1 cellular context compared by ENCODE assay signal in the genomic region with DNA sequence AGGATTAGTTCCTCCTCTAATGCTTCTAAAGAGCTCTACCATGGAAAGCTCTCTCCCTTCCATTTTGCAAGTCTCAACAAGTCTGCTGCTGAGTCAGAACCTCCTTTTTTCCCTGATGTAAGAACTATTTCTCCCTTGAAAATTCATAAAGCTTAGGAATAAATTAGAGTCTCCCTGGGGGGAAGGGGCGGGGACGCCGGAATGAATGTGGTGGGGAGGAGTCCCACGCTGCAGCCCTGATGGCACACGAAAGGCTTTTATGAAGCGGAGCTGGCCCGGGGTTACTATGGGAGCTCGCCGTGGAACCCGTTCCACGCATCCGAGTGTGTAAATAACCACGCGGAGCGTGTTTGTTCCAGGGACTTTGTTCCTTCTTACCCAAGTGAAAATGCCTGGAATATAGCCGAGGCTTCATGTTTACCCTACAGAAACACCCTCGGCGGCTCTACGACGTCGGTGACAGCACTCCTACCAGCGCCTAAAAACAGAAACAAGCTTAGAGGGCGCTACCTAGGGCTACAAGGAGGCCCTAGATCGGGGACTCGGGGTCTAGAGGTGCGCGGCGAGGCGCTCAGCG.
TF ChIP-seq lines count a peak whose summit lies in the region.

No MANE protein-coding gene starts in this region.

TF ChIP-seq in GM12878, 131 proteins besides CTCF, POLR2A, EP300 and RAD21 (continued from another document):
- TF ChIP-seq, protein P1, sequence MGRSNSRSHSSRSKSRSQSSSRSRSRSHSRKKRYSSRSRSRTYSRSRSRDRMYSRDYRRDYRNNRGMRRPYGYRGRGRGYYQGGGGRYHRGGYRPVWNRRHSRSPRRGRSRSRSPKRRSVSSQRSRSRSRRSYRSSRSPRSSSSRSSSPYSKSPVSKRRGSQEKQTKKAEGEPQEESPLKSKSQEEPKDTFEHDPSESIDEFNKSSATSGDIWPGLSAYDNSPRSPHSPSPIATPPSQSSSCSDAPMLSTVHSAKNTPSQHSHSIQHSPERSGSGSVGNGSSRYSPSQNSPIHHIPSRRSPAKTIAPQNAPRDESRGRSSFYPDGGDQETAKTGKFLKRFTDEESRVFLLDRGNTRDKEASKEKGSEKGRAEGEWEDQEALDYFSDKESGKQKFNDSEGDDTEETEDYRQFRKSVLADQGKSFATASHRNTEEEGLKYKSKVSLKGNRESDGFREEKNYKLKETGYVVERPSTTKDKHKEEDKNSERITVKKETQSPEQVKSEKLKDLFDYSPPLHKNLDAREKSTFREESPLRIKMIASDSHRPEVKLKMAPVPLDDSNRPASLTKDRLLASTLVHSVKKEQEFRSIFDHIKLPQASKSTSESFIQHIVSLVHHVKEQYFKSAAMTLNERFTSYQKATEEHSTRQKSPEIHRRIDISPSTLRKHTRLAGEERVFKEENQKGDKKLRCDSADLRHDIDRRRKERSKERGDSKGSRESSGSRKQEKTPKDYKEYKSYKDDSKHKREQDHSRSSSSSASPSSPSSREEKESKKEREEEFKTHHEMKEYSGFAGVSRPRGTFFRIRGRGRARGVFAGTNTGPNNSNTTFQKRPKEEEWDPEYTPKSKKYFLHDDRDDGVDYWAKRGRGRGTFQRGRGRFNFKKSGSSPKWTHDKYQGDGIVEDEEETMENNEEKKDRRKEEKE (IDR thresholded peaks at IDR 0.05): no peak
- TF ChIP-seq TARDBP (IDR thresholded peaks at IDR 0.05; ENCODE audit: borderline replicate concordance) (no peak), HCFC1 (IDR thresholded peaks at IDR 0.05; ENCODE audit: low read length) (0 out of 2 replicates have a peak, but pooled peaks have one; percentile 9), NFIC (IDR thresholded peaks at IDR 0.05; ENCODE audit: low read depth, low read length) (0 out of 2 replicates have a peak, but pooled peaks have one; percentile 3), IRF4 (IDR thresholded peaks at IDR 0.05; ENCODE audit: low read depth, low read length) (no peak), RB1 (IDR thresholded peaks at IDR 0.05; ENCODE audit: borderline replicate concordance) (no peak), MEF2B (IDR thresholded peaks at IDR 0.05; ENCODE audit: partially characterized antibody, poor library complexity, severe bottlenecking) (peak; percentile 60), POU2F2 (IDR thresholded peaks at IDR 0.05; ENCODE audit: borderline replicate concordance, low read depth, low read length) (0 out of 3 replicates have a peak, but pooled peaks have one; percentile 6), ESRRA (IDR thresholded peaks at IDR 0.05; ENCODE audit: low read length) (no peak), IKZF2 (IDR thresholded peaks at IDR 0.05) (peak; percentile 77 to 78), ZNF622 (IDR thresholded peaks at IDR 0.05) (no peak), IKZF1 (conservative IDR thresholded peaks at IDR 0.05) (peak; percentile 28; the same call in 1 of the 2 replicates), KLF5 (IDR thresholded peaks at IDR 0.05; ENCODE audit: partially characterized antibody) (no peak)
- TF ChIP-seq, protein P2, sequence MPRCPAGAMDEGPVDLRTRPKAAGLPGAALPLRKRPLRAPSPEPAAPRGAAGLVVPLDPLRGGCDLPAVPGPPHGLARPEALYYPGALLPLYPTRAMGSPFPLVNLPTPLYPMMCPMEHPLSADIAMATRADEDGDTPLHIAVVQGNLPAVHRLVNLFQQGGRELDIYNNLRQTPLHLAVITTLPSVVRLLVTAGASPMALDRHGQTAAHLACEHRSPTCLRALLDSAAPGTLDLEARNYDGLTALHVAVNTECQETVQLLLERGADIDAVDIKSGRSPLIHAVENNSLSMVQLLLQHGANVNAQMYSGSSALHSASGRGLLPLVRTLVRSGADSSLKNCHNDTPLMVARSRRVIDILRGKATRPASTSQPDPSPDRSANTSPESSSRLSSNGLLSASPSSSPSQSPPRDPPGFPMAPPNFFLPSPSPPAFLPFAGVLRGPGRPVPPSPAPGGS (IDR thresholded peaks at IDR 0.05; ENCODE audit: borderline replicate concordance, insufficient read depth, low read depth, low read length, poor library complexity, severe bottlenecking): peak; percentile 15
- TF ChIP-seq, protein P3, sequence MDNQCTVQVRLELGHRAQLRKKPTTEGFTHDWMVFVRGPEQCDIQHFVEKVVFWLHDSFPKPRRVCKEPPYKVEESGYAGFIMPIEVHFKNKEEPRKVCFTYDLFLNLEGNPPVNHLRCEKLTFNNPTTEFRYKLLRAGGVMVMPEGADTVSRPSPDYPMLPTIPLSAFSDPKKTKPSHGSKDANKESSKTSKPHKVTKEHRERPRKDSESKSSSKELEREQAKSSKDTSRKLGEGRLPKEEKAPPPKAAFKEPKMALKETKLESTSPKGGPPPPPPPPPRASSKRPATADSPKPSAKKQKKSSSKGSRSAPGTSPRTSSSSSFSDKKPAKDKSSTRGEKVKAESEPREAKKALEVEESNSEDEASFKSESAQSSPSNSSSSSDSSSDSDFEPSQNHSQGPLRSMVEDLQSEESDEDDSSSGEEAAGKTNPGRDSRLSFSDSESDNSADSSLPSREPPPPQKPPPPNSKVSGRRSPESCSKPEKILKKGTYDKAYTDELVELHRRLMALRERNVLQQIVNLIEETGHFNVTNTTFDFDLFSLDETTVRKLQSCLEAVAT (IDR thresholded peaks at IDR 0.05): 0 out of 2 replicates have a peak, but pooled peaks have one; percentile 22
- TF ChIP-seq, protein P4, sequence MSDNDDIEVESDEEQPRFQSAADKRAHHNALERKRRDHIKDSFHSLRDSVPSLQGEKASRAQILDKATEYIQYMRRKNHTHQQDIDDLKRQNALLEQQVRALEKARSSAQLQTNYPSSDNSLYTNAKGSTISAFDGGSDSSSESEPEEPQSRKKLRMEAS (IDR thresholded peaks at IDR 0.05; ENCODE audit: low read depth, low read length): 0 out of 2 replicates have a peak, but pooled peaks have one; percentile 18
- TF ChIP-seq, protein P5, sequence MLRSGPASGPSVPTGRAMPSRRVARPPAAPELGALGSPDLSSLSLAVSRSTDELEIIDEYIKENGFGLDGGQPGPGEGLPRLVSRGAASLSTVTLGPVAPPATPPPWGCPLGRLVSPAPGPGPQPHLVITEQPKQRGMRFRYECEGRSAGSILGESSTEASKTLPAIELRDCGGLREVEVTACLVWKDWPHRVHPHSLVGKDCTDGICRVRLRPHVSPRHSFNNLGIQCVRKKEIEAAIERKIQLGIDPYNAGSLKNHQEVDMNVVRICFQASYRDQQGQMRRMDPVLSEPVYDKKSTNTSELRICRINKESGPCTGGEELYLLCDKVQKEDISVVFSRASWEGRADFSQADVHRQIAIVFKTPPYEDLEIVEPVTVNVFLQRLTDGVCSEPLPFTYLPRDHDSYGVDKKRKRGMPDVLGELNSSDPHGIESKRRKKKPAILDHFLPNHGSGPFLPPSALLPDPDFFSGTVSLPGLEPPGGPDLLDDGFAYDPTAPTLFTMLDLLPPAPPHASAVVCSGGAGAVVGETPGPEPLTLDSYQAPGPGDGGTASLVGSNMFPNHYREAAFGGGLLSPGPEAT (IDR thresholded peaks at IDR 0.05; ENCODE audit: low read depth): 0 out of 2 replicates have a peak, but pooled peaks have one; percentile 46
- TF ChIP-seq, protein P6, sequence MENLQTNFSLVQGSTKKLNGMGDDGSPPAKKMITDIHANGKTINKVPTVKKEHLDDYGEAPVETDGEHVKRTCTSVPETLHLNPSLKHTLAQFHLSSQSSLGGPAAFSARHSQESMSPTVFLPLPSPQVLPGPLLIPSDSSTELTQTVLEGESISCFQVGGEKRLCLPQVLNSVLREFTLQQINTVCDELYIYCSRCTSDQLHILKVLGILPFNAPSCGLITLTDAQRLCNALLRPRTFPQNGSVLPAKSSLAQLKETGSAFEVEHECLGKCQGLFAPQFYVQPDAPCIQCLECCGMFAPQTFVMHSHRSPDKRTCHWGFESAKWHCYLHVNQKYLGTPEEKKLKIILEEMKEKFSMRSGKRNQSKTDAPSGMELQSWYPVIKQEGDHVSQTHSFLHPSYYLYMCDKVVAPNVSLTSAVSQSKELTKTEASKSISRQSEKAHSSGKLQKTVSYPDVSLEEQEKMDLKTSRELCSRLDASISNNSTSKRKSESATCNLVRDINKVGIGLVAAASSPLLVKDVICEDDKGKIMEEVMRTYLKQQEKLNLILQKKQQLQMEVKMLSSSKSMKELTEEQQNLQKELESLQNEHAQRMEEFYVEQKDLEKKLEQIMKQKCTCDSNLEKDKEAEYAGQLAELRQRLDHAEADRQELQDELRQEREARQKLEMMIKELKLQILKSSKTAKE (IDR thresholded peaks at IDR 0.05; ENCODE audit: low read depth, poor library complexity, severe bottlenecking): peak; percentile 13
TF ChIP-seq in GM12878: peak in this region for 14.
